21 cellular contexts compared by ENCODE assay signal in genomic region chr22:19661156-19661555, GRCh38.
"Had no signal": no experiment of that assay in that cellular context is flagged by ENCODE, and none has a peak within 500 bp of the region (broad histone marks: within the 10 kb centered on the region; RNA-seq: fewer than 3 reads in every experiment).

No MANE protein-coding gene starts in this region.

- H3K4me1 Mint-ChIP-seq: activated naive CD4-positive, alpha-beta T cell treated with anti-CD3 and anti-CD28 coated beads, Interleukin-2, amount 50 U/mL, for 24 hours had no signal

- H3K4me3 Mint-ChIP-seq: activated CD8-positive, alpha-beta T cell treated with anti-CD3 and anti-CD28 coated beads, Interleukin-2, amount 10 ng/mL, durations not matched to agents 7 days and 5 days; activated naive CD4-positive, alpha-beta T cell treated with anti-CD3 and anti-CD28 coated beads, Interleukin-2, amount 50 U/mL, for 24 hours; activated T-helper 1 cell treated with anti-CD3 and anti-CD28 coated beads, Interleukin-12 subunit alpha, Interleukin-12 subunit beta, Interleukin-2, Interleukin-4 antibody, amounts not matched to agents 30 ng/mL and 10 ng/mL and 1 ng/mL, durations not matched to agents 14 hours and 24 hours and 36 hours; nephron progenitor cell; stimulated activated naive CD8-positive, alpha-beta T cell treated with anti-CD3 and anti-CD28 coated beads, Interleukin-15, Interleukin-2, amounts not matched to agents 100 ng/mL and 50 ng/mL, for 24 hours had no signal

- H3K27ac Mint-ChIP-seq: activated CD8-positive, alpha-beta T cell treated with anti-CD3 and anti-CD28 coated beads, Interleukin-2, amount 10 ng/mL, durations not matched to agents 7 days and 5 days; activated naive CD4-positive, alpha-beta T cell treated with anti-CD3 and anti-CD28 coated beads, Interleukin-2, amount 50 U/mL, for 24 hours; activated T-helper 1 cell treated with anti-CD3 and anti-CD28 coated beads, Interleukin-12 subunit alpha, Interleukin-12 subunit beta, Interleukin-2, Interleukin-4 antibody, amounts not matched to agents 30 ng/mL and 10 ng/mL and 1 ng/mL, durations not matched to agents 14 hours and 24 hours and 36 hours; nephron progenitor cell; stimulated activated naive CD8-positive, alpha-beta T cell treated with anti-CD3 and anti-CD28 coated beads, Interleukin-15, Interleukin-2, amounts not matched to agents 100 ng/mL and 50 ng/mL, for 24 hours had no signal

- H3K36me3 Mint-ChIP-seq: activated naive CD4-positive, alpha-beta T cell treated with anti-CD3 and anti-CD28 coated beads, Interleukin-2, amount 50 U/mL, for 24 hours had no signal

- H3K9me3 Mint-ChIP-seq: activated naive CD4-positive, alpha-beta T cell treated with anti-CD3 and anti-CD28 coated beads, Interleukin-2, amount 50 U/mL, for 24 hours; activated T-helper 1 cell treated with anti-CD3 and anti-CD28 coated beads, Interleukin-12 subunit alpha, Interleukin-12 subunit beta, Interleukin-2, Interleukin-4 antibody, amounts not matched to agents 30 ng/mL and 10 ng/mL and 1 ng/mL, durations not matched to agents 14 hours and 24 hours and 36 hours; nephron progenitor cell; stimulated activated naive CD8-positive, alpha-beta T cell treated with anti-CD3 and anti-CD28 coated beads, Interleukin-15, Interleukin-2, amounts not matched to agents 100 ng/mL and 50 ng/mL, for 24 hours had no signal

- H3K27me3 Mint-ChIP-seq: activated naive CD4-positive, alpha-beta T cell treated with anti-CD3 and anti-CD28 coated beads, Interleukin-2, amount 50 U/mL, for 24 hours had no signal

- ATAC-seq: activated CD8-positive, alpha-beta T cell treated with anti-CD3 and anti-CD28 coated beads, Interleukin-2, amount 10 ng/mL, durations not matched to agents 7 days and 5 days; body of pancreas; foreskin keratinocyte; mucosa of descending colon; right lobe of liver had no signal

- DNase-seq: activated CD4-positive, alpha-beta T cell treated with anti-CD3 and anti-CD28 coated beads for 1 hour; activated CD4-positive, alpha-beta T cell treated with anti-CD3 and anti-CD28 coated beads, Interleukin-2, amount 50 U/mL, for 1 hour; activated CD8-positive, alpha-beta T cell treated with anti-CD3 and anti-CD28 coated beads, Interleukin-2, amount 10 ng/mL, durations not matched to agents 7 days and 5 days; activated gamma-delta T cell; anterior cingulate cortex; body of pancreas; dermis blood vessel endothelial cell; effector CD8-positive, alpha-beta T cell; foreskin keratinocyte; kidney; mesenchymal stem cell; mucosa of descending colon; nephron progenitor cell; right lobe of liver; stimulated activated CD4-positive, alpha-beta T cell treated with anti-CD3 and anti-CD28 coated beads, Interleukin-1b, Interleukin-23, amount 100 ng/mL, for 48 hours; substantia nigra; thyroid gland; WERI-Rb-1 had no signal
